In genomic region chr10:27482984-27483956, GRCh38 we compare ENCODE assay signal across 13 cellular contexts. TPM values are rescaled to one million over a fixed set of nuclear protein-coding genes. Genes with fewer than 3 reads are reported as not detected.
DNase-seq lines count a peak whose midpoint lies in the region; ATAC-seq and TF ChIP-seq lines count a peak whose summit lies in the region.
"Had no signal": no experiment of that assay in that cellular context is flagged by ENCODE, and none has a peak within 500 bp of the region (broad histone marks: within the 10 kb centered on the region; RNA-seq: fewer than 3 reads in every experiment).

No MANE protein-coding gene starts in this region.

- no peak overlapping the region for H3K27ac ChIP-seq in caudate nucleus (ENCODE audit: low read depth, low read length)
- H3K27ac ChIP-seq: adrenal gland had no signal

- H3K9me3 Mint-ChIP-seq in natural killer cell treated with Interleukin-12 subunit alpha and Interleukin-12 subunit beta and Interleukin-15 and Interleukin-18, amount 100 ng/mL, for 72 hours: no peaks in the 10 kb centered on the region

- ATAC-seq in natural killer cell treated with Interleukin-12 subunit alpha and Interleukin-12 subunit beta and Interleukin-15 and Interleukin-18, amount 100 ng/mL, for 72 hours: no peak
- ATAC-seq in HG02973 (IDR thresholded peaks at IDR 0.05; ENCODE audit: unreplicated experiment): no peak
- ATAC-seq: GM12878 had no signal

- no peak overlapping the region for H3K27ac Mint-ChIP-seq in natural killer cell treated with Interleukin-12 subunit alpha and Interleukin-12 subunit beta and Interleukin-15 and Interleukin-18, amount 100 ng/mL, for 72 hours
- H3K27ac Mint-ChIP-seq: IgD-negative memory B cell had no signal

- peak; percentile 44 for DNase-seq in AG10803 (ENCODE audit: low read depth)
- no peak for DNase-seq in LNCaP clone FGC (ENCODE audit: low read depth)
- DNase-seq in choroid plexus epithelial cell (ENCODE audit: low read depth): peak; percentile 12
- peak; percentile 17 for DNase-seq in myocyte (ENCODE audit: low read depth)
- no peak for DNase-seq in caudate nucleus (lab: John Stamatoyannopoulos, UW)
- DNase-seq in natural killer cell treated with Interleukin-12 subunit alpha and Interleukin-12 subunit beta and Interleukin-15 and Interleukin-18, amount 100 ng/mL, for 72 hours (ENCODE audit: low spot score): no peak
- no peak for DNase-seq in midbrain (lab: John Stamatoyannopoulos, UW)
- DNase-seq: adrenal gland, NCI-H446 had no signal

- TF ChIP-seq CTCF in AG10803 (conservative IDR thresholded peaks at IDR 0.05; ENCODE audit: low read length) (no peak), LNCaP clone FGC (IDR thresholded peaks at IDR 0.05; ENCODE audit: control insufficient read depth, extremely low read depth, insufficient read depth) (no peak), choroid plexus epithelial cell (conservative IDR thresholded peaks at IDR 0.05; ENCODE audit: low read depth, low read length) (no peak)

- no peaks in the 10 kb centered on the region for H3K36me3 Mint-ChIP-seq in natural killer cell treated with Interleukin-12 subunit alpha and Interleukin-12 subunit beta and Interleukin-15 and Interleukin-18, amount 100 ng/mL, for 72 hours
- H3K36me3 Mint-ChIP-seq: IgD-negative memory B cell had no signal

- H3K4me3 ChIP-seq in AG10803 (ENCODE audit: low read length): no peak overlapping the region
- H3K4me3 ChIP-seq in LNCaP clone FGC (ENCODE audit: low read depth, low read length): 0 out of 2 replicates have a peak overlapping the region, but pooled peaks have one; percentile 9
- no peak overlapping the region for H3K4me3 ChIP-seq in choroid plexus epithelial cell (ENCODE audit: low read depth, low read length)
- H3K4me3 ChIP-seq: adrenal gland, GM12878 had no signal

- H3K4me1 Mint-ChIP-seq in natural killer cell treated with Interleukin-12 subunit alpha and Interleukin-12 subunit beta and Interleukin-15 and Interleukin-18, amount 100 ng/mL, for 72 hours (ENCODE audit: low read depth in 2 of 2): no peaks in the 10 kb centered on the region

- peaks cover 12 to 37% of the 10 kb centered on the region in 2 donors for H3K27me3 Mint-ChIP-seq in natural killer cell treated with Interleukin-12 subunit alpha and Interleukin-12 subunit beta and Interleukin-15 and Interleukin-18, amount 100 ng/mL, for 72 hours

- H3K4me3 Mint-ChIP-seq in natural killer cell treated with Interleukin-12 subunit alpha and Interleukin-12 subunit beta and Interleukin-15 and Interleukin-18, amount 100 ng/mL, for 72 hours: no peak overlapping the region
- H3K4me3 Mint-ChIP-seq: CD14-positive monocyte, IgD-negative memory B cell had no signal

RNA-seq across cellular contexts. Expression of gene RAB18, which starts 20.8 kb away (rescaled TPM):
- total RNA-seq in myocyte: 40.4 and 65.7 TPM in 2 replicates
- 91.7 TPM for polyA plus RNA-seq in myocyte (2012)
- total RNA-seq in natural killer cell treated with Interleukin-12 subunit alpha and Interleukin-12 subunit beta and Interleukin-15 and Interleukin-18, amount 100 ng/mL, for 72 hours: 10 to 100 TPM; 56.4 to 70.6 TPM

Comparison
In these comparisons a context has a peak if more than half of its experiments do, and no peak if none do; other contexts are left out.
1. DNase-seq: peak in AG10803 (single experiment), choroid plexus epithelial cell (single experiment) and myocyte (single experiment); none in LNCaP clone FGC (single experiment), caudate nucleus (0 of 61), natural killer cell treated with Interleukin-12 subunit alpha and Interleukin-12 subunit beta and Interleukin-15 and Interleukin-18, amount 100 ng/mL, for 72 hours (single experiment) and midbrain (single experiment).